ENCODE assay signal across 8 cellular contexts in genomic region chr17:76585048-76585648, GRCh38. TPM values are rescaled to one million over a fixed set of nuclear protein-coding genes. Genes with fewer than 3 reads are reported as not detected.
DNase-seq lines count a peak whose midpoint lies in the region; ATAC-seq and TF ChIP-seq lines count a peak whose summit lies in the region.

No MANE protein-coding gene starts in this region.

- no peaks in the 10 kb centered on the region; the same call in 1 of the 2 replicates for H3K27me3 ChIP-seq in GM06990 (replicated peaks; ENCODE audit: control insufficient read depth, insufficient read depth, low read length)

- H3K4me3 ChIP-seq in GM06990 (replicated peaks; ENCODE audit: low read depth, low read length) (peak overlapping the region; percentile 59), fibroblast of mammary gland (ENCODE audit: control insufficient read depth, low read depth, low read length) (peak overlapping the region; percentile 35)

- H3K36me3 ChIP-seq in GM06990 (ENCODE audit: control insufficient read depth, insufficient read depth, low read length), result no peaks in the 10 kb centered on the region

- DNase-seq in GM06990 (ENCODE audit: extremely low read depth, insufficient read length) (no peak), T-cell (peak in 1 of 34 experiments; percentile 9), fibroblast of mammary gland (ENCODE audit: low read depth) (no peak), omental fat pad (ENCODE audit: low spot score) (no peak), kidney glomerular epithelial cell (lab: John Stamatoyannopoulos, UW) (no peak), NCI-H524 treated with DMSO at 0.1 percent for 48 hours (lab: John Stamatoyannopoulos, UW) (no peak), HK-2 (ENCODE audit: unreplicated experiment) (no peak)

- POLR2A ChIA-PET in T-cell (lab: Charles Lee), result interaction anchor here in 1 of 2 donors (0.6 kb wide), 3 partner anchors 22 to 1198 kb away, joined by 3 to 8 read pairs (median 4); no protein-coding TSS in a partner anchor

- CTCF ChIA-PET in T-cell (lab: Charles Lee), result interaction anchor here in 1 of 2 donors (1.5 kb wide), 1 partner anchor 28 kb away, joined by 5 read pairs; no protein-coding TSS in a partner anchor

- TF ChIP-seq CTCF in GM06990 (IDR thresholded peaks at IDR 0.05; ENCODE audit: insufficient read depth, low read length, poor library complexity, severe bottlenecking) (no peak), fibroblast of mammary gland (conservative IDR thresholded peaks at IDR 0.05; ENCODE audit: control insufficient read depth, insufficient read depth, low read depth, low read length) (no peak), omental fat pad (IDR thresholded peaks at IDR 0.05) (no peak)

- peaks cover 6 to 17% (median 14%) of the 10 kb centered on the region in 3 donors for H3K4me1 Mint-ChIP-seq in T-cell

- H3K27me3 Mint-ChIP-seq in T-cell, result peaks cover 37 to 50% of the 10 kb centered on the region in 2 donors

- H3K27ac Mint-ChIP-seq in T-cell, result no peak overlapping the region

- peaks cover 6% of the 10 kb centered on the region for H3K36me3 Mint-ChIP-seq in T-cell

- H3K9me3 Mint-ChIP-seq in T-cell, result no peaks in the 10 kb centered on the region

- peak overlapping the region; percentile 57 to 76 (median 73) for H3K4me3 Mint-ChIP-seq in T-cell

- ATAC-seq in T-cell (replicated peaks in 1 of 4), result peak in 2 of 4 experiments; percentile 29 to 43
- peak; percentile 42 for ATAC-seq in omental fat pad (ENCODE audit: low FRiP score)
- no peak for ATAC-seq in HG03095 (IDR thresholded peaks at IDR 0.05; ENCODE audit: unreplicated experiment)

RNA-seq across cellular contexts. Expression of gene ST6GALNAC2, which starts 0.5 kb away (rescaled TPM):
- total RNA-seq in T-cell (1 to 10 TPM in 3 of 5 donors, under 1 TPM in 2; 0.55 to 4.7 (median 2.1) TPM), omental fat pad (10 to 100 TPM in 2 of 4 donors, 1 to 10 TPM in 2; 4.2 to 12.1 (median 9.7) TPM)

RNA-seq across cellular contexts. Expression of gene PRCD, which starts 45.3 kb away (rescaled TPM):
- total RNA-seq in T-cell, result 1 to 10 TPM in 2 of 5 donors, under 1 TPM in 3; 0.66 to 1.3 (median 0.92) TPM
- total RNA-seq in omental fat pad, result 10 to 100 TPM in 1 of 4 donors, 1 to 10 TPM in 3; 2.3 to 20.0 (median 3.5) TPM

RNA-seq across cellular contexts. Expression of gene CYGB, which starts 47.6 kb away (rescaled TPM):
- total RNA-seq in T-cell (under 1 TPM; 0.20 to 0.76 (median 0.65) TPM), omental fat pad (10 to 100 TPM; 18.9 to 46.2 (median 35.2) TPM)

RNA-seq across cellular contexts. Expression of gene ST6GALNAC1, which starts 58.4 kb away (rescaled TPM):
- total RNA-seq in T-cell, result 10 to 100 TPM in 1 of 5 donors, 1 to 10 TPM in 4; 2.6 to 20.5 (median 6.6) TPM
- 1 to 10 TPM in 3 of 4 donors, under 1 TPM in 1; 0.46 to 4.6 (median 1.9) TPM for total RNA-seq in omental fat pad

Comparison
In these comparisons a context has a peak if more than half of its experiments do, and no peak if none do; other contexts are left out.
1. RNA of gene CYGB, which starts 47.6 kb away (total RNA-seq): 18.9 to 46.2 TPM in omental fat pad; 0.20 to 0.76 TPM in T-cell; every median in the first group is over 10 times any median in the second.